In the genomic region with DNA sequence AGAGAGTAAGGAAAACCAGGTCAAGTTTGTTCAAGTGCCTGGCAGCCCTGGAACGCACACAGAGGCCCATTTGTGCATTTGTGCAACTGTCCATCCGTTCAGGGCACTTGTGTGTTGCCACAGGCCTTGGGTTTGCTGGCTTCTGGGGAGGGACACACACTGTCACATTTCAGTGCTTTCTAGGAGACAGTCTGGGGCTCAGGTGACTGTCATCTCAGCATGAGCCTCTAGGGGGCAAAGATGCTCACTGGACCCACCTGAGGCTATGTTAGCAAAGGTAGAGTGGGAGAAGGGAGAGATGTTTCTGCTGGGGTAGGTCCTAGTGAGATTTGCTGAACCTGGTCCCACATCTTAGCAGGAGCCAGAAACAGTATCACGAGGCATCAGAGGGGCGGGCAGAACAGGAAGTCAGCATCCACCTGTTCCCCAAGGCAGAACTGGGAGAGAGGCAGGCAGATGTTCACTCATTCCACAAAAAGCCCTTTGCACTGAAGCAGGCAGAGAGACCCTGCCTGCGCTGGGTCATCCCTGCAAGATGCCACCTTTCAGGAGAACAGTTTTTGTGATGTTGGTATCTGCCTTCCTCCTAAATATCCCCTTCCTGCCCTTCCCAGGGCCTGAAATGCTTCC, we compare ENCODE assay signal across 8 cellular contexts. TPM values are rescaled to one million over a fixed set of nuclear protein-coding genes. Genes with fewer than 3 reads are reported as not detected.
DNase-seq lines count a peak whose midpoint lies in the region; ATAC-seq and TF ChIP-seq lines count a peak whose summit lies in the region.

No MANE protein-coding gene starts in this region.

- in situ Hi-C loops in transverse colon (cut with MboI; ENCODE audit: low pct_ligation_motif_present in 1 of 4, low pct_unique_long_range_greater_than_20kb in 1 of 4, low sequenced_read_pairs in 3 of 4): no loop called here

- TF ChIP-seq RAD21 in Ishikawa (IDR thresholded peaks at IDR 0.05; ENCODE audit: low read depth): peak; percentile 55

- peak; percentile 96 for ATAC-seq in memory B cell (ENCODE audit: low read depth)
- no peak for ATAC-seq in GM19455 (IDR thresholded peaks at IDR 0.05; ENCODE audit: unreplicated experiment)

- peak; percentile 67 for DNase-seq in WERI-Rb-1
- DNase-seq in cardiac fibroblast (ENCODE audit: low read depth in 2 of 2): no peak
- peak; percentile 53 to 58 for DNase-seq in memory B cell (ENCODE audit: low spot score in 2 of 2)
- peak; percentile 64 for DNase-seq in transverse colon
- no peak for DNase-seq in MV-4-11 (lab: John Stamatoyannopoulos, UW)

- no peak overlapping the region for H3K27ac ChIP-seq in WERI-Rb-1
- no peak overlapping the region for H3K27ac ChIP-seq in transverse colon

- H3K27me3 Mint-ChIP-seq in memory B cell: no peaks in the 10 kb centered on the region

- H3K36me3 Mint-ChIP-seq in memory B cell: no peaks in the 10 kb centered on the region

- H3K4me3 Mint-ChIP-seq in memory B cell: no peak overlapping the region

- H3K9me3 ChIP-seq in WERI-Rb-1 (ENCODE audit: severe bottlenecking): no peaks in the 10 kb centered on the region
- H3K9me3 ChIP-seq in transverse colon: no peaks in the 10 kb centered on the region

- no peaks in the 10 kb centered on the region for H3K27me3 ChIP-seq in WERI-Rb-1 (ENCODE audit: insufficient read depth, low read depth, severe bottlenecking)
- no peaks in the 10 kb centered on the region for H3K27me3 ChIP-seq in transverse colon

- no peak for TF ChIP-seq EP300 in Ishikawa (IDR thresholded peaks at IDR 0.05; ENCODE audit: borderline replicate concordance)
- no peak for TF ChIP-seq EP300 in transverse colon (IDR thresholded peaks at IDR 0.05; ENCODE audit: low read depth)

- no peak for TF ChIP-seq POLR2A in transverse colon (IDR thresholded peaks at IDR 0.05)

- TF ChIP-seq CTCF in GM12872 (IDR thresholded peaks at IDR 0.05; ENCODE audit: insufficient read depth, low read depth, low read length) (peak; percentile 93), WERI-Rb-1 (IDR thresholded peaks at IDR 0.05; ENCODE audit: low read depth, low read length) (peak; percentile 84), cardiac fibroblast (IDR thresholded peaks at IDR 0.05; ENCODE audit: low read depth, low read length) (peak; percentile 46), transverse colon (IDR thresholded peaks at IDR 0.05) (peak; percentile 55 to 72 (median 68))

- H3K27ac Mint-ChIP-seq in memory B cell: no peak overlapping the region

- H3K9me3 Mint-ChIP-seq in memory B cell: no peaks in the 10 kb centered on the region

- H3K36me3 ChIP-seq in WERI-Rb-1: peaks cover 46% of the 10 kb centered on the region
- no peaks in the 10 kb centered on the region for H3K36me3 ChIP-seq in transverse colon

- H3K4me3 ChIP-seq in WERI-Rb-1 (ENCODE audit: low read depth, low read length) (no peak overlapping the region), cardiac fibroblast (replicated peaks in 1 of 2; ENCODE audit: low read depth in 2 of 2, low read length in 2 of 2) (no peak overlapping the region), transverse colon (no peak overlapping the region)

- WGBS in transverse colon (ENCODE audit: low coverage in 1 of 2), 2 donors: 53% methylated on average over 5 of the region's 5 CpGs; no CpG with 5 or more reads in 1 of the 2 donors

- intact Hi-C loops in transverse colon (cut with DNase I; ENCODE audit: low total_unique reads): no loop called here

- H3K4me1 ChIP-seq in transverse colon: peaks cover 4 to 24% (median 13%) of the 10 kb centered on the region in 4 donors

- peaks cover 18% of the 10 kb centered on the region for H3K4me1 Mint-ChIP-seq in memory B cell

TF ChIP-seq in Ishikawa, 13 proteins besides CTCF, POLR2A, EP300 and RAD21:
- TF ChIP-seq, protein P1, sequence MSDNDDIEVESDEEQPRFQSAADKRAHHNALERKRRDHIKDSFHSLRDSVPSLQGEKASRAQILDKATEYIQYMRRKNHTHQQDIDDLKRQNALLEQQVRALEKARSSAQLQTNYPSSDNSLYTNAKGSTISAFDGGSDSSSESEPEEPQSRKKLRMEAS (IDR thresholded peaks at IDR 0.05): no peak
- no peak for TF ChIP-seq FOXM1 (IDR thresholded peaks at IDR 0.05; ENCODE audit: borderline replicate concordance, low read depth)
- no peak for TF ChIP-seq TAF1 (IDR thresholded peaks at IDR 0.05; ENCODE audit: low read depth)
- TF ChIP-seq CEBPB (IDR thresholded peaks at IDR 0.05): no peak
- TF ChIP-seq YY1 (IDR thresholded peaks at IDR 0.05; ENCODE audit: low read depth): no peak
- no peak for TF ChIP-seq CREB1 (IDR thresholded peaks at IDR 0.05; ENCODE audit: low read depth)

RNA-seq across cellular contexts. Expression of gene RAI1, which starts 48.5 kb away (rescaled TPM):
- total RNA-seq in transverse colon: 100 to 1,000 TPM in 1 of 4 donors, 10 to 100 TPM in 3; 14.1 to 163 (median 34.6) TPM

Comparison
In these comparisons a context has a peak if more than half of its experiments do, and no peak if none do; other contexts are left out.
1. DNase-seq: peak in WERI-Rb-1 (single experiment), memory B cell (2 of 2) and transverse colon (single experiment); none in cardiac fibroblast (0 of 2) and MV-4-11 (single experiment).
2. Peak in every context shown above with its lines, with median percentiles within 50 percentile points of each other: CTCF ChIP-seq.